ENCODE assay signal across 9 cellular contexts in genomic region chr11:35272391-35272821, GRCh38.
DNase-seq lines count a peak whose midpoint lies in the region; ATAC-seq and TF ChIP-seq lines count a peak whose summit lies in the region.
"Had no signal": no experiment of that assay in that cellular context is flagged by ENCODE, and none has a peak within 500 bp of the region (broad histone marks: within the 10 kb centered on the region; RNA-seq: fewer than 3 reads in every experiment).

No MANE protein-coding gene starts in this region.

- DNase-seq in T-helper 9 cell (peak; percentile 1), globus pallidus (ENCODE audit: low spot score) (peak; percentile 38), NCI-H187 treated with DMSO at 0.1 percent for 48 hours (lab: John Stamatoyannopoulos, UW) (no peak), tibial nerve (ENCODE audit: low spot score in 2 of 2) (no peak), KG1 (lab: John Stamatoyannopoulos, UW) (no peak), DMS153 (lab: John Stamatoyannopoulos, UW) (no peak)

- WGBS in tibial nerve, 2 donors, result 84 to 93% methylated on average over 3 of the region's 3 CpGs

- H3K9me3 ChIP-seq in tibial nerve, result no peaks in the 10 kb centered on the region

- H3K27ac ChIP-seq in tibial nerve, result no peak overlapping the region
- H3K27ac ChIP-seq: cardiac muscle cell had no signal

- no peak for TF ChIP-seq POLR2A in tibial nerve (IDR thresholded peaks at IDR 0.05)

- H3K36me3 ChIP-seq in tibial nerve, result no peaks in the 10 kb centered on the region
- H3K36me3 ChIP-seq: cardiac muscle cell had no signal

- H3K27me3 ChIP-seq in tibial nerve, result no peaks in the 10 kb centered on the region
- H3K27me3 ChIP-seq: cardiac muscle cell had no signal

- TF ChIP-seq EP300 in tibial nerve (IDR thresholded peaks at IDR 0.05), result no peak

- peak; percentile 87 for ATAC-seq in GM18517 (IDR thresholded peaks at IDR 0.05; ENCODE audit: unreplicated experiment)
- ATAC-seq in HG02885 (IDR thresholded peaks at IDR 0.05; ENCODE audit: poor library complexity, unreplicated experiment), result peak; percentile 94

- H3K4me3 ChIP-seq in tibial nerve, result no peak overlapping the region
- H3K4me3 ChIP-seq: cardiac muscle cell had no signal

- peaks cover 0 to 21% (median 8%) of the 10 kb centered on the region in 4 donors for H3K4me1 ChIP-seq in tibial nerve

- TF ChIP-seq CTCF in tibial nerve (IDR thresholded peaks at IDR 0.05), result no peak

Comparison
In these comparisons a context has a peak if more than half of its experiments do, and no peak if none do; other contexts are left out.
1. DNase-seq: peak in T-helper 9 cell (single experiment) and globus pallidus (single experiment); none in NCI-H187 treated with DMSO at 0.1 percent for 48 hours (single experiment), tibial nerve (0 of 2), KG1 (single experiment) and DMS153 (single experiment).